In genomic region chr15:63198752-63199250, GRCh38 we compare ENCODE assay signal across 12 cellular contexts. TPM values are rescaled to one million over a fixed set of nuclear protein-coding genes. Genes with fewer than 3 reads are reported as not detected.
DNase-seq lines count a peak whose midpoint lies in the region; ATAC-seq, FAIRE-seq and TF ChIP-seq lines count a peak whose summit lies in the region.
"Had no signal": no experiment of that assay in that cellular context is flagged by ENCODE, and none has a peak within 500 bp of the region (broad histone marks: within the 10 kb centered on the region; RNA-seq: fewer than 3 reads in every experiment).

No MANE protein-coding gene starts in this region.

- H3K56ac ChIP-seq in H1 (replicated peaks; ENCODE audit: insufficient read length, low read depth, low read length) = no peak overlapping the region

- peak overlapping the region; percentile 74 for H3K27ac Mint-ChIP-seq in activated naive CD4-positive, alpha-beta T cell treated with anti-CD3 and anti-CD28 coated beads for 36 hours
- peak overlapping the region; percentile 56 for H3K27ac Mint-ChIP-seq in stimulated activated naive B cell treated with anti-CD40 and anti-IgM and Interleukin-4, amounts not matched to agents 10 μg/mL and 1 μg/mL and 100 μg/mL, for 72 hours

- H2AK5ac ChIP-seq in H1 (ENCODE audit: low read depth, low read length) = no peak overlapping the region

- no peak overlapping the region for H2BK15ac ChIP-seq in H1 (ENCODE audit: low read length)

- no peak overlapping the region for H4K91ac ChIP-seq in H1 (replicated peaks; ENCODE audit: insufficient read length, low read length)

- H3K79me1 ChIP-seq in H1 (ENCODE audit: low read depth, low read length) = peaks cover 11% of the 10 kb centered on the region

- intact Hi-C loops in activated naive CD4-positive, alpha-beta T cell treated with anti-CD3 and anti-CD28 coated beads for 36 hours (cut with micrococcal nuclease) = loop anchor here (10.0 kb wide), 1 partner anchor 1134 kb away; the partner anchor contains the start of genes C2CD4A and VPS13C

- no peak overlapping the region for H2BK12ac ChIP-seq in H1 (ENCODE audit: low read depth, low read length)

- no peaks in the 10 kb centered on the region for H3K27me3 Mint-ChIP-seq in activated naive CD4-positive, alpha-beta T cell treated with anti-CD3 and anti-CD28 coated beads for 36 hours (ENCODE audit: low read depth)
- no peaks in the 10 kb centered on the region for H3K27me3 Mint-ChIP-seq in stimulated activated naive B cell treated with anti-CD40 and anti-IgM and Interleukin-4, amounts not matched to agents 10 μg/mL and 1 μg/mL and 100 μg/mL, for 72 hours

- no peaks in the 10 kb centered on the region for H3K23me2 ChIP-seq in H1 (ENCODE audit: low read depth, low read length)

- peaks cover 3 to 91% of the 10 kb centered on the region in 2 experiments; a peak in 3 of 4 replicates for H3K79me2 ChIP-seq in H1 (ENCODE audit: control insufficient read depth in 1 of 2, insufficient read depth in 2 of 2, low read length in 2 of 2)

- no peak overlapping the region for H2BK20ac ChIP-seq in H1 (ENCODE audit: low read length)

- H3K36me3 ChIP-seq in H1 (ENCODE audit: control insufficient read depth in 2 of 4, insufficient read depth in 4 of 4, low read length in 3 of 4) = no peaks in the 10 kb centered on the region
- H3K36me3 ChIP-seq in small intestine (ENCODE audit: control insufficient read depth in 2 of 2, insufficient read depth in 2 of 2, low read length in 2 of 2) = peaks cover 0 to 6% of the 10 kb centered on the region in 2 donors
- H3K36me3 ChIP-seq: tibial nerve had no signal

- no peak for TF ChIP-seq CTCF in H1 (IDR thresholded peaks at IDR 0.05; ENCODE audit: control extremely low read depth in 1 of 3, insufficient read depth in 1 of 3, low read depth in 1 of 3, low read length in 3 of 3)

- H3K9me3 ChIP-seq in H1 (ENCODE audit: insufficient read depth in 2 of 2, low read depth in 1 of 2, low read length in 1 of 2) = no peaks in the 10 kb centered on the region
- no peaks in the 10 kb centered on the region for H3K9me3 ChIP-seq in small intestine (ENCODE audit: control insufficient read depth, low read depth)
- H3K9me3 ChIP-seq: mucosa of descending colon, tibial nerve had no signal

- H3K4me1 ChIP-seq in H1 (replicated peaks in 1 of 4; ENCODE audit: control insufficient read depth in 3 of 4, insufficient read depth in 4 of 4, low read length in 3 of 4) (peaks cover 0 to 15% (median 11%) of the 10 kb centered on the region in 4 experiments; a peak in 5 of 7 replicates), small intestine (ENCODE audit: control insufficient read depth in 2 of 2, insufficient read depth in 1 of 2, low read depth in 1 of 2, low read length in 1 of 2) (peaks cover 16 to 36% of the 10 kb centered on the region in 2 donors)

- H3K18ac ChIP-seq in H1 (ENCODE audit: extremely low read depth, low read length) = no peak overlapping the region

- H4K8ac ChIP-seq in H1 (ENCODE audit: extremely low read depth, insufficient read depth, low read length) = no peak overlapping the region

- no peak overlapping the region for H4K5ac ChIP-seq in H1 (ENCODE audit: insufficient read length, low read depth, low read length)

- POLR2A ChIA-PET in H1 (lab: Charles Lee; ENCODE audit: partially characterized antibody) = interaction anchor here (0.6 kb wide), 1 partner anchor 80 kb away, joined by 4 read pairs; no protein-coding TSS in a partner anchor

- H3K4ac ChIP-seq in H1 (replicated peaks; ENCODE audit: insufficient read length, low read depth, low read length) = no peak overlapping the region

- FAIRE-seq in H1 (lab: Jason Lieb, UNC) (peak; percentile 7), small intestine (lab: Jason Lieb, UNC) (no peak)

- ATAC-seq in stimulated activated naive B cell treated with anti-CD40 and anti-IgM and Interleukin-4, amounts not matched to agents 10 μg/mL and 1 μg/mL and 100 μg/mL, for 72 hours (replicated peaks) = no peak
- ATAC-seq: mucosa of descending colon had no signal

- TF ChIP-seq POLR2A in H1 (IDR thresholded peaks at IDR 0.05; ENCODE audit: control extremely low read depth in 1 of 2, low read depth in 2 of 2, low read length in 2 of 2) = no peak

- H2BK120ac ChIP-seq in H1 (replicated peaks; ENCODE audit: low read depth, low read length) = no peak overlapping the region

- peaks cover 1 to 3% of the 10 kb centered on the region in 2 experiments for H4K20me1 ChIP-seq in H1 (replicated peaks in 1 of 2; ENCODE audit: control insufficient read depth in 1 of 2, insufficient read depth in 2 of 2, low read length in 2 of 2)

- H3K27ac ChIP-seq in H1 (ENCODE audit: low read depth, low read length) (no peak overlapping the region), small intestine (ENCODE audit: low read depth in 1 of 2, low read length in 1 of 2) (no peak overlapping the region)

- no peak overlapping the region for H2BK5ac ChIP-seq in H1 (ENCODE audit: low read depth, low read length)

- peaks cover 26% of the 10 kb centered on the region for H3K36me3 Mint-ChIP-seq in activated naive CD4-positive, alpha-beta T cell treated with anti-CD3 and anti-CD28 coated beads for 36 hours (ENCODE audit: low read depth)
- peaks cover 35 to 43% of the 10 kb centered on the region in 2 donors for H3K36me3 Mint-ChIP-seq in stimulated activated naive B cell treated with anti-CD40 and anti-IgM and Interleukin-4, amounts not matched to agents 10 μg/mL and 1 μg/mL and 100 μg/mL, for 72 hours

- DNase-seq in activated naive CD4-positive, alpha-beta T cell treated with anti-CD3 and anti-CD28 coated beads for 36 hours = no peak
- DNase-seq in activated naive CD4-positive, alpha-beta T cell treated with Interleukin-2 at 50 U/mL for 16 hours = no peak
- DNase-seq in NCI-H69 (lab: John Stamatoyannopoulos, UW) (peak; percentile 30), H1 (ENCODE audit: low read depth in 1 of 2, low spot score in 2 of 2) (no peak), small intestine (no peak), cerebellum (ENCODE audit: low spot score) (no peak)
- no peak for DNase-seq in stimulated activated naive B cell treated with anti-CD40 and anti-IgM and Interleukin-4, amounts not matched to agents 10 μg/mL and 1 μg/mL and 100 μg/mL, for 72 hours
- no peak for DNase-seq in stimulated activated CD4-positive, alpha-beta T cell treated with anti-CD3 and anti-CD28 coated beads, Interleukin-2, amount 100 ng/mL, for 48 hours
- DNase-seq: activated CD4-positive, alpha-beta T cell treated with anti-CD3 and anti-CD28 coated beads, Interleukin-2, amount 50 U/mL, for 1 hour; aorta; mucosa of descending colon had no signal

- H3K4me3 ChIP-seq in H1 (ENCODE audit: extremely low read depth in 1 of 4, insufficient read depth in 2 of 4, low read depth in 3 of 4, low read length in 4 of 4) (no peak overlapping the region), small intestine (ENCODE audit: low read depth in 1 of 2, low read length in 2 of 2) (no peak overlapping the region)
- H3K4me3 ChIP-seq: mucosa of descending colon, tibial nerve had no signal

- no peak overlapping the region for H3K4me2 ChIP-seq in H1 (ENCODE audit: insufficient read depth in 1 of 2, low read depth in 2 of 2, low read length in 2 of 2)

- TF ChIP-seq RAD21 in H1 (IDR thresholded peaks at IDR 0.05 in 1 of 2, conservative IDR thresholded peaks at IDR 0.05 in 1 of 2; ENCODE audit: low read depth in 2 of 2, low read length in 2 of 2) = no peak

- H3K14ac ChIP-seq in H1 (ENCODE audit: insufficient read length) = no peak overlapping the region

- TF ChIP-seq EP300 in H1 (IDR thresholded peaks at IDR 0.05; ENCODE audit: borderline replicate concordance in 1 of 2, low read depth in 2 of 2, low read length in 2 of 2) = no peak

- peaks cover 91% of the 10 kb centered on the region for H3K4me1 Mint-ChIP-seq in activated naive CD4-positive, alpha-beta T cell treated with anti-CD3 and anti-CD28 coated beads for 36 hours (ENCODE audit: low read depth)
- H3K4me1 Mint-ChIP-seq in stimulated activated naive B cell treated with anti-CD40 and anti-IgM and Interleukin-4, amounts not matched to agents 10 μg/mL and 1 μg/mL and 100 μg/mL, for 72 hours = peaks cover 51 to 88% of the 10 kb centered on the region in 2 donors

- no peaks in the 10 kb centered on the region for H3K9me3 Mint-ChIP-seq in activated naive CD4-positive, alpha-beta T cell treated with anti-CD3 and anti-CD28 coated beads for 36 hours
- H3K9me3 Mint-ChIP-seq in stimulated activated naive B cell treated with anti-CD40 and anti-IgM and Interleukin-4, amounts not matched to agents 10 μg/mL and 1 μg/mL and 100 μg/mL, for 72 hours = no peaks in the 10 kb centered on the region

- H3K23ac ChIP-seq in H1 (ENCODE audit: insufficient read length) = no peak overlapping the region

- no peak overlapping the region for H3K4me3 Mint-ChIP-seq in activated naive CD4-positive, alpha-beta T cell treated with anti-CD3 and anti-CD28 coated beads for 36 hours
- no peak overlapping the region for H3K4me3 Mint-ChIP-seq in stimulated activated naive B cell treated with anti-CD40 and anti-IgM and Interleukin-4, amounts not matched to agents 10 μg/mL and 1 μg/mL and 100 μg/mL, for 72 hours

- no peaks in the 10 kb centered on the region for H3K27me3 ChIP-seq in H1 (replicated peaks in 1 of 4; ENCODE audit: control insufficient read depth in 3 of 4, extremely low read depth in 1 of 4, insufficient read depth in 3 of 4, low read length in 3 of 4)
- no peaks in the 10 kb centered on the region for H3K27me3 ChIP-seq in small intestine (ENCODE audit: control insufficient read depth in 2 of 2, insufficient read depth in 2 of 2, low read length in 2 of 2)
- H3K27me3 ChIP-seq: tibial nerve had no signal

- H3K9ac ChIP-seq in H1 (replicated peaks in 1 of 4; ENCODE audit: extremely low read depth in 1 of 4, low read depth in 3 of 4, low read length in 3 of 4) = no peak overlapping the region

- WGBS in H1 (ENCODE audit: extremely low coverage in 1 of 2, insufficient coverage in 1 of 2, insufficient read length in 1 of 2, insufficient replicate concordance in 2 of 2, low coverage in 1 of 2, low lambda C conversion rate in 2 of 2, missing lambda C conversion rate in 1 of 2), 2 experiments = 81% methylated on average over 3 of the region's 3 CpGs; no CpG with 5 or more reads in 1 of the 2 experiments
- WGBS in small intestine, 3 donors = 21 to 29% (median 24%) methylated on average over 3 of the region's 3 CpGs

- no peak overlapping the region for H2AFZ ChIP-seq in H1 (ENCODE audit: low read length)

- CTCF ChIA-PET in activated naive CD4-positive, alpha-beta T cell treated with anti-CD3 and anti-CD28 coated beads for 36 hours (lab: Charles Lee) = no interaction called here
- CTCF ChIA-PET in H1 (lab: Charles Lee; ENCODE audit: partially characterized antibody) = no interaction called here

RNA-seq across cellular contexts. Expression of gene RAB8B, which starts 9.4 kb away (rescaled TPM):
- 10 to 100 TPM; 91.5 to 93.1 TPM for total RNA-seq in activated naive CD4-positive, alpha-beta T cell treated with anti-CD3 and anti-CD28 coated beads for 36 hours
- 47.0 and 47.8 TPM in 2 replicates for total RNA-seq in H1 (2021; fragmentation: NEBNext Ultra II Directional; extraction: Animal tissue kit (Norgen Biotek cat#: 25700))
- polyA plus RNA-seq in H1 (2011; rRNA removed) (6.1 and 9.5 TPM in 2 replicates), small intestine (10 to 100 TPM in 2 of 3 donors, 1 to 10 TPM in 1; 9.8 to 14.5 (median 13.2) TPM)
- polyA plus RNA-seq in H1 (2011; cell fraction: cytosol; rRNA removed) = 17.9 TPM
- 5.9 TPM for polyA plus RNA-seq in H1 (2011; cell fraction: nucleus; rRNA removed)
- polyA plus RNA-seq in H1 (2012, experiment 1 of 2) = 19.4 to 42.9 TPM (median 25.0 TPM) in 4 replicates
- 1.6 TPM for polyA plus RNA-seq in H1 (2012, experiment 2 of 2)
- polyA plus RNA-seq in H1 (2013, experiment 1 of 2) = 41.2 TPM
- polyA plus RNA-seq in H1 (2013, experiment 2 of 2) = 43.0 TPM
- polyA minus RNA-seq in H1 (2011; rRNA and poly(A)+ RNA removed) = 18.6 and 26.4 TPM in 2 replicates
- 83.0 TPM for polyA minus RNA-seq in H1 (2011; cell fraction: cytosol; rRNA and poly(A)+ RNA removed)
- 11.2 TPM for polyA minus RNA-seq in H1 (2011; cell fraction: nucleus; rRNA and poly(A)+ RNA removed)
- total RNA-seq in cerebellum = 61.5 TPM

RNA-seq across cellular contexts. Expression of gene RPS27L, which starts 41.5 kb away (rescaled TPM):
- total RNA-seq in activated naive CD4-positive, alpha-beta T cell treated with anti-CD3 and anti-CD28 coated beads for 36 hours = 100 to 1,000 TPM; 220 to 222 TPM
- total RNA-seq in H1 (2021; fragmentation: NEBNext Ultra II Directional; extraction: Animal tissue kit (Norgen Biotek cat#: 25700)) = 143 and 160 TPM in 2 replicates
- polyA plus RNA-seq in H1 (2011; rRNA removed) = 64.2 and 115 TPM in 2 replicates
- 99.9 TPM for polyA plus RNA-seq in H1 (2011; cell fraction: cytosol; rRNA removed)
- polyA plus RNA-seq in H1 (2011; cell fraction: nucleus; rRNA removed) = 18.3 TPM
- polyA plus RNA-seq in H1 (2012, experiment 1 of 2) = 126 to 149 TPM (median 131 TPM) in 4 replicates
- 69.1 TPM for polyA plus RNA-seq in H1 (2012, experiment 2 of 2)
- 106 TPM for polyA plus RNA-seq in H1 (2013, experiment 1 of 2)
- polyA plus RNA-seq in H1 (2013, experiment 2 of 2) = 118 TPM
- 18.3 and 23.2 TPM in 2 replicates for polyA minus RNA-seq in H1 (2011; rRNA and poly(A)+ RNA removed)
- polyA minus RNA-seq in H1 (2011; cell fraction: cytosol; rRNA and poly(A)+ RNA removed) = 26.7 TPM
- 32.5 TPM for polyA minus RNA-seq in H1 (2011; cell fraction: nucleus; rRNA and poly(A)+ RNA removed)
- polyA plus RNA-seq in small intestine = 100 to 1,000 TPM; 146 to 612 (median 505) TPM
- total RNA-seq in cerebellum = 15.7 TPM
